13 cellular contexts compared by ENCODE assay signal in genomic region chr22:48849963-48850657, GRCh38.
"Had no signal": no experiment of that assay in that cellular context is flagged by ENCODE, and none has a peak within 500 bp of the region (broad histone marks: within the 10 kb centered on the region; RNA-seq: fewer than 3 reads in every experiment).

No MANE protein-coding gene starts in this region.

- H3K4me1 Mint-ChIP-seq: memory B cell had no signal

- H3K36me3 ChIP-seq: ascending aorta, heart left ventricle, stomach, thoracic aorta had no signal

- H3K36me3 Mint-ChIP-seq: memory B cell; natural killer cell treated with Interleukin-12 subunit alpha and Interleukin-12 subunit beta and Interleukin-15 and Interleukin-18, amount 100 ng/mL, for 72 hours had no signal

- H3K4me3 ChIP-seq: ascending aorta, heart left ventricle, psoas muscle, stomach, thoracic aorta had no signal

- H3K27ac ChIP-seq: ascending aorta, heart left ventricle, psoas muscle, stomach, thoracic aorta had no signal

- ATAC-seq: heart left ventricle, psoas muscle had no signal

- H3K4me1 ChIP-seq: ascending aorta, heart left ventricle, psoas muscle, stomach had no signal

- DNase-seq: activated T-cell treated with anti-CD3 and anti-CD28 coated beads, Interleukin-2, amount 50 U/mL, for 1 hour; foreskin melanocyte; occipital lobe; psoas muscle; stimulated activated CD4-positive, alpha-beta T cell treated with anti-CD3 and anti-CD28 coated beads, Interleukin-15, amount 100 ng/mL, for 24 hours; stimulated activated CD4-positive, alpha-beta T cell treated with anti-CD3 and anti-CD28 coated beads, Interleukin-4, amount 100 ng/mL, for 24 hours; stomach had no signal

- H3K27me3 ChIP-seq: ascending aorta had no signal

- H3K27ac Mint-ChIP-seq: memory B cell; natural killer cell treated with Interleukin-12 subunit alpha and Interleukin-12 subunit beta and Interleukin-15 and Interleukin-18, amount 100 ng/mL, for 72 hours; T-helper 1 cell treated with Interleukin-12 subunit alpha and Interleukin-12 subunit beta and Interleukin-4 antibody, amounts not matched to agents 30 μg/mL and 1 μg/mL, for 36 hours had no signal

- H3K9me3 Mint-ChIP-seq: natural killer cell treated with Interleukin-12 subunit alpha and Interleukin-12 subunit beta and Interleukin-15 and Interleukin-18, amount 100 ng/mL, for 72 hours; T-helper 1 cell treated with Interleukin-12 subunit alpha and Interleukin-12 subunit beta and Interleukin-4 antibody, amounts not matched to agents 30 μg/mL and 1 μg/mL, for 36 hours had no signal

- H3K4me3 Mint-ChIP-seq: memory B cell; natural killer cell treated with Interleukin-12 subunit alpha and Interleukin-12 subunit beta and Interleukin-15 and Interleukin-18, amount 100 ng/mL, for 72 hours; T-helper 1 cell treated with Interleukin-12 subunit alpha and Interleukin-12 subunit beta and Interleukin-4 antibody, amounts not matched to agents 30 μg/mL and 1 μg/mL, for 36 hours had no signal

- H3K9me3 ChIP-seq: ascending aorta, heart left ventricle, psoas muscle, stomach, thoracic aorta had no signal
